ENCODE assay signal across 9 cellular contexts in the genomic region with DNA sequence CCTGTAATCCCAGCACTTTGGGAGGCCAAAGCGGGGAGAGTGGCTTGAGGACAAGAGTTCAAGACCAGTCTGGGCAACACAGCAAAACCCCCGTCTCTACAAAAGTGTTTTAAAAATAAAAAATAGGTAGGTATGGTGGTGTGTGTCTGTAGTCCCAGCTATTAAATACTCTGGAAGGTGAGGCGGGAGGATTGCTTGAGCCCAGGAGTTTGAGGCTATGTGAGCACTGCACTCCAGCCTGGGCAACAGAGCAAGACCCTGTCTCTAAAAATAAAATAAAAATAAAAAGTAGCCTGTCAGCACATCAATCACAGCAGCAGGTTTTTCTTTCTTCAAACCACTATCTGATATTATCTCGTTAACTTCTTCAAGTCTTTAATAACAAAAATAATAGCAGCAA. TPM values are rescaled to one million over a fixed set of nuclear protein-coding genes. Genes with fewer than 3 reads are reported as not detected.
A peak's percentile ranks its signal among the peaks of the same experiment; 100 is the strongest.
DNase-seq lines count a peak whose midpoint lies in the region; ATAC-seq and TF ChIP-seq lines count a peak whose summit lies in the region.
"Had no signal": no experiment of that assay in that cellular context is flagged by ENCODE, and none has a peak within 500 bp of the region (broad histone marks: within the 10 kb centered on the region; RNA-seq: fewer than 3 reads in every experiment).

No MANE protein-coding gene starts in this region.

- no peak overlapping the region for H3K27ac Mint-ChIP-seq in activated naive CD4-positive, alpha-beta T cell treated with anti-CD3 and anti-CD28 coated beads, Interleukin-2, amount 10 ng/mL, durations not matched to agents 7 days and 5 days
- H3K27ac Mint-ChIP-seq in activated naive CD8-positive, alpha-beta T cell treated with anti-CD3 and anti-CD28 coated beads, Interleukin-2, amount 10 ng/mL, durations not matched to agents 7 days and 5 days = no peak overlapping the region

- no peaks in the 10 kb centered on the region for H3K27me3 ChIP-seq in suprapubic skin
- H3K27me3 ChIP-seq: colonic mucosa had no signal

- WGBS in suprapubic skin = 62% methylated on average over 4 of the region's 4 CpGs

- peaks cover 9% of the 10 kb centered on the region for H3K27me3 Mint-ChIP-seq in activated naive CD4-positive, alpha-beta T cell treated with anti-CD3 and anti-CD28 coated beads, Interleukin-2, amount 10 ng/mL, durations not matched to agents 7 days and 5 days
- peaks cover 9% of the 10 kb centered on the region for H3K27me3 Mint-ChIP-seq in activated naive CD8-positive, alpha-beta T cell treated with anti-CD3 and anti-CD28 coated beads, Interleukin-2, amount 10 ng/mL, durations not matched to agents 7 days and 5 days

- peaks cover 36% of the 10 kb centered on the region for H3K4me1 Mint-ChIP-seq in activated naive CD4-positive, alpha-beta T cell treated with anti-CD3 and anti-CD28 coated beads, Interleukin-2, amount 10 ng/mL, durations not matched to agents 7 days and 5 days
- H3K4me1 Mint-ChIP-seq in activated naive CD8-positive, alpha-beta T cell treated with anti-CD3 and anti-CD28 coated beads, Interleukin-2, amount 10 ng/mL, durations not matched to agents 7 days and 5 days = peaks cover 26% of the 10 kb centered on the region

- TF ChIP-seq POLR2A in suprapubic skin (IDR thresholded peaks at IDR 0.05) = no peak

- no peak overlapping the region for H3K27ac ChIP-seq in suprapubic skin

- H3K36me3 Mint-ChIP-seq in activated naive CD4-positive, alpha-beta T cell treated with anti-CD3 and anti-CD28 coated beads, Interleukin-2, amount 10 ng/mL, durations not matched to agents 7 days and 5 days = no peaks in the 10 kb centered on the region
- H3K36me3 Mint-ChIP-seq in activated naive CD8-positive, alpha-beta T cell treated with anti-CD3 and anti-CD28 coated beads, Interleukin-2, amount 10 ng/mL, durations not matched to agents 7 days and 5 days = no peaks in the 10 kb centered on the region

- no peak for DNase-seq in activated naive CD4-positive, alpha-beta T cell treated with anti-CD3 and anti-CD28 coated beads, Interleukin-2, amount 10 ng/mL, durations not matched to agents 7 days and 5 days
- DNase-seq in activated naive CD4-positive, alpha-beta T cell treated with Interleukin-2 at 50 U/mL for 16 hours = no peak
- no peak for DNase-seq in activated naive CD8-positive, alpha-beta T cell treated with anti-CD3 and anti-CD28 coated beads, Interleukin-2, amount 10 ng/mL, durations not matched to agents 7 days and 5 days
- DNase-seq in suprapubic skin (ENCODE audit: low spot score in 2 of 2) = no peak
- DNase-seq: colonic mucosa had no signal

- H3K9me3 ChIP-seq in iPS-18c (ENCODE audit: control insufficient read depth, insufficient read depth, low read length) = no peaks in the 10 kb centered on the region
- no peaks in the 10 kb centered on the region for H3K9me3 ChIP-seq in suprapubic skin
- H3K9me3 ChIP-seq: colonic mucosa had no signal

- TF ChIP-seq EP300 in suprapubic skin (IDR thresholded peaks at IDR 0.05) = no peak

- TF ChIP-seq CTCF in suprapubic skin (IDR thresholded peaks at IDR 0.05) = no peak

- no peaks in the 10 kb centered on the region for H3K36me3 ChIP-seq in suprapubic skin
- H3K36me3 ChIP-seq: colonic mucosa had no signal

- CTCF ChIA-PET in activated naive CD4-positive, alpha-beta T cell treated with anti-CD3 and anti-CD28 coated beads, Interleukin-2, amount 10 ng/mL, durations not matched to agents 7 days and 5 days (lab: Charles Lee) = no interaction called here

- no peak for ATAC-seq in activated naive CD8-positive, alpha-beta T cell treated with anti-CD3 and anti-CD28 coated beads, Interleukin-2, amount 10 ng/mL, durations not matched to agents 7 days and 5 days (ENCODE audit: low read depth)
- ATAC-seq in GM18868 (IDR thresholded peaks at IDR 0.05; ENCODE audit: unreplicated experiment) (no peak), HG02885 (IDR thresholded peaks at IDR 0.05; ENCODE audit: poor library complexity, unreplicated experiment) (no peak), GM21423 (IDR thresholded peaks at IDR 0.05; ENCODE audit: unreplicated experiment) (no peak)

- peak overlapping the region; percentile 96 for H3K4me3 Mint-ChIP-seq in activated naive CD4-positive, alpha-beta T cell treated with anti-CD3 and anti-CD28 coated beads, Interleukin-2, amount 10 ng/mL, durations not matched to agents 7 days and 5 days
- H3K4me3 Mint-ChIP-seq in activated naive CD8-positive, alpha-beta T cell treated with anti-CD3 and anti-CD28 coated beads, Interleukin-2, amount 10 ng/mL, durations not matched to agents 7 days and 5 days = peak overlapping the region; percentile 88

- POLR2A ChIA-PET in activated naive CD8-positive, alpha-beta T cell treated with anti-CD3 and anti-CD28 coated beads, Interleukin-2, amount 10 ng/mL, durations not matched to agents 7 days and 5 days (lab: Charles Lee) = no interaction called here

- peaks cover 61% of the 10 kb centered on the region for H3K4me1 ChIP-seq in suprapubic skin

- no peaks in the 10 kb centered on the region for H3K9me3 Mint-ChIP-seq in activated naive CD4-positive, alpha-beta T cell treated with anti-CD3 and anti-CD28 coated beads, Interleukin-2, amount 10 ng/mL, durations not matched to agents 7 days and 5 days
- H3K9me3 Mint-ChIP-seq in activated naive CD8-positive, alpha-beta T cell treated with anti-CD3 and anti-CD28 coated beads, Interleukin-2, amount 10 ng/mL, durations not matched to agents 7 days and 5 days = no peaks in the 10 kb centered on the region

- H3K4me3 ChIP-seq in iPS-18c (ENCODE audit: insufficient read depth, low read depth, low read length) (peak overlapping the region; percentile 70; the same call in 1 of the 2 replicates), suprapubic skin (peak overlapping the region; percentile 77)

RNA-seq across cellular contexts. Expression of a gene that starts 1.6 kb away (rescaled TPM):
- total RNA-seq in activated naive CD8-positive, alpha-beta T cell treated with anti-CD3 and anti-CD28 coated beads, Interleukin-2, amount 10 ng/mL, durations not matched to agents 7 days and 5 days = 1 to 10 TPM; 5.7 to 6.0 TPM
- total RNA-seq in suprapubic skin = 10 to 100 TPM; 22.0 to 44.7 (median 31.2) TPM

RNA-seq across cellular contexts. Expression of a gene that starts 34.9 kb away (rescaled TPM):
- total RNA-seq in activated naive CD8-positive, alpha-beta T cell treated with anti-CD3 and anti-CD28 coated beads, Interleukin-2, amount 10 ng/mL, durations not matched to agents 7 days and 5 days = not detected
- 10 to 100 TPM in 3 of 4 donors, 1 to 10 TPM in 1; 8.5 to 25.6 (median 16.6) TPM for total RNA-seq in suprapubic skin

Comparison
In these comparisons a context has a peak if more than half of its experiments do, and no peak if none do; other contexts are left out.
1. RNA of a gene that starts 34.9 kb away (total RNA-seq): 8.5 to 25.6 TPM in suprapubic skin; not detected in activated naive CD8-positive, alpha-beta T cell treated with anti-CD3 and anti-CD28 coated beads, Interleukin-2, amount 10 ng/mL, durations not matched to agents 7 days and 5 days; every median in the first group is over 4 times any median in the second.